ENCODE assay signal across 12 cellular contexts in the genomic region with DNA sequence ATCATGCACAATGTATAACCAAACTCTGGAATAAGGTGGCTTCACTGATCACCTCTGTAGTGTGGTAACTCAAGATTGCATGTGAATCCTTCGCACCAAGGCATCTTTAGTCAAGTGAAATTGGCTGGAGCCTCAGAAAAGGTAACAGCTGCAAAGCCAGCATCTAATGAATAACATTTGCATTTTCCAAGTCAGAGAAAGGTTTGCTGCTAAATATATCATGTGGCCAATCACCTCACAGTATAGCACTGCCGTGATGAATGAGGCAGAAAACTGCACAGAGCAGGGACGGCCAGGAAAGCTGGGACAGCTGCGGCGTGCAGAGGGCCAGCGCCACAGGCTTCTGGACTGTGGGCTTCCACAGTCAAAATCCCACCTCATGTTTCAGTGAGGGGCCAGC. TPM values are rescaled to one million over a fixed set of nuclear protein-coding genes. Genes with fewer than 3 reads are reported as not detected.
A peak's percentile ranks its signal among the peaks of the same experiment; 100 is the strongest.
DNase-seq lines count a peak whose midpoint lies in the region; ATAC-seq and TF ChIP-seq lines count a peak whose summit lies in the region.
"Had no signal": no experiment of that assay in that cellular context is flagged by ENCODE, and none has a peak within 500 bp of the region (broad histone marks: within the 10 kb centered on the region; RNA-seq: fewer than 3 reads in every experiment).

No MANE protein-coding gene starts in this region.

- in situ Hi-C loops in GM18951 (cut with MboI; ENCODE audit: low sequenced_read_pairs, unreplicated experiment) = loop anchor here (25.0 kb wide), 1 partner anchor 514 kb away; no protein-coding TSS in a partner anchor

- ATAC-seq in HG02571 (IDR thresholded peaks at IDR 0.05; ENCODE audit: unreplicated experiment) (peak; percentile 65), HG03565 (IDR thresholded peaks at IDR 0.05; ENCODE audit: unreplicated experiment) (peak; percentile 50)
- ATAC-seq in naive thymus-derived CD8-positive, alpha-beta T cell = no peak

- peak overlapping the region in 2 of 3 experiments; percentile 29 to 70 for H3K27ac Mint-ChIP-seq in nephron
- no peak overlapping the region for H3K27ac Mint-ChIP-seq in naive thymus-derived CD8-positive, alpha-beta T cell
- H3K27ac Mint-ChIP-seq: activated naive CD8-positive, alpha-beta T cell treated with anti-CD3 and anti-CD28 coated beads, Interleukin-2, amount 10 ng/mL, durations not matched to agents 7 days and 5 days had no signal

- no peak for TF ChIP-seq CTCF in nephron (IDR thresholded peaks at IDR 0.05; ENCODE audit: unreplicated experiment in 3 of 3)

- DNase-seq in NCI-H510A (lab: John Stamatoyannopoulos, UW) = no peak
- no peak for DNase-seq in NK-92 (lab: John Stamatoyannopoulos, UW; ENCODE audit: unreplicated experiment)
- no peak for DNase-seq in naive thymus-derived CD8-positive, alpha-beta T cell
- DNase-seq in activated T-cell treated with anti-CD3 and anti-CD28 coated beads, Interleukin-2, amount 50 U/mL, for 48 hours = no peak
- DNase-seq: activated naive CD8-positive, alpha-beta T cell treated with anti-CD3 and anti-CD28 coated beads, Interleukin-2, amount 10 ng/mL, durations not matched to agents 7 days and 5 days; GF-D8; NCI-H1092 treated with DMSO at 0.1 percent for 48 hours; stimulated activated CD4-positive, alpha-beta T cell treated with anti-CD3 and anti-CD28 coated beads, Interleukin-2, amount 100 ng/mL, for 24 hours had no signal

- POLR2A ChIA-PET in naive thymus-derived CD8-positive, alpha-beta T cell (lab: Charles Lee) = no interaction called here

- TF ChIP-seq POLR2A in GM18951 (IDR thresholded peaks at IDR 0.05; ENCODE audit: extremely low read depth, insufficient read depth, insufficient read length) = peak; percentile 66

- H3K9me3 Mint-ChIP-seq in nephron = no peaks in the 10 kb centered on the region
- no peaks in the 10 kb centered on the region for H3K9me3 Mint-ChIP-seq in naive thymus-derived CD8-positive, alpha-beta T cell
- H3K9me3 Mint-ChIP-seq: activated naive CD8-positive, alpha-beta T cell treated with anti-CD3 and anti-CD28 coated beads, Interleukin-2, amount 10 ng/mL, durations not matched to agents 7 days and 5 days had no signal

- H3K4me1 Mint-ChIP-seq in nephron = peaks cover 13% of the 10 kb centered on the region
- peaks cover 17 to 68% (median 43%) of the 10 kb centered on the region in 4 donors for H3K4me1 Mint-ChIP-seq in naive thymus-derived CD8-positive, alpha-beta T cell

- H3K4me3 Mint-ChIP-seq in nephron = no peak overlapping the region
- H3K4me3 Mint-ChIP-seq in naive thymus-derived CD8-positive, alpha-beta T cell = peak overlapping the region in 1 of 10 donors; percentile 17
- H3K4me3 Mint-ChIP-seq: activated naive CD8-positive, alpha-beta T cell treated with anti-CD3 and anti-CD28 coated beads, Interleukin-2, amount 10 ng/mL, durations not matched to agents 7 days and 5 days had no signal

- H3K27me3 Mint-ChIP-seq in nephron (ENCODE audit: low read depth) = no peaks in the 10 kb centered on the region
- no peaks in the 10 kb centered on the region for H3K27me3 Mint-ChIP-seq in naive thymus-derived CD8-positive, alpha-beta T cell
- H3K27me3 Mint-ChIP-seq: activated naive CD8-positive, alpha-beta T cell treated with anti-CD3 and anti-CD28 coated beads, Interleukin-2, amount 10 ng/mL, durations not matched to agents 7 days and 5 days had no signal

- peaks cover 39% of the 10 kb centered on the region for H3K36me3 Mint-ChIP-seq in nephron (ENCODE audit: low read depth)
- peaks cover 0 to 29% (median 9%) of the 10 kb centered on the region in 3 donors for H3K36me3 Mint-ChIP-seq in naive thymus-derived CD8-positive, alpha-beta T cell

RNA-seq across cellular contexts. Expression of gene MRPS27, which starts 18.5 kb away (rescaled TPM):
- 10 to 100 TPM; 45.2 to 48.5 TPM for total RNA-seq in naive thymus-derived CD8-positive, alpha-beta T cell
- polyA plus RNA-seq in naive thymus-derived CD8-positive, alpha-beta T cell = 10 to 100 TPM; 31.7 to 43.6 (median 36.0) TPM

RNA-seq across cellular contexts. Expression of gene PTCD2, which starts 18.6 kb away (rescaled TPM):
- total RNA-seq in naive thymus-derived CD8-positive, alpha-beta T cell = 10 to 100 TPM; 10.6 to 13.9 TPM
- polyA plus RNA-seq in naive thymus-derived CD8-positive, alpha-beta T cell = 1 to 10 TPM; 4.0 to 6.1 (median 5.9) TPM

Comparison
In these comparisons a context has a peak if more than half of its experiments do, and no peak if none do; other contexts are left out.
1. ATAC-seq: peak in HG02571 (single experiment) and HG03565 (single experiment); none in naive thymus-derived CD8-positive, alpha-beta T cell (0 of 2).
2. H3K27ac Mint-ChIP-seq: peak in nephron (2 of 3); none in naive thymus-derived CD8-positive, alpha-beta T cell (0 of 10).